In the genomic region with DNA sequence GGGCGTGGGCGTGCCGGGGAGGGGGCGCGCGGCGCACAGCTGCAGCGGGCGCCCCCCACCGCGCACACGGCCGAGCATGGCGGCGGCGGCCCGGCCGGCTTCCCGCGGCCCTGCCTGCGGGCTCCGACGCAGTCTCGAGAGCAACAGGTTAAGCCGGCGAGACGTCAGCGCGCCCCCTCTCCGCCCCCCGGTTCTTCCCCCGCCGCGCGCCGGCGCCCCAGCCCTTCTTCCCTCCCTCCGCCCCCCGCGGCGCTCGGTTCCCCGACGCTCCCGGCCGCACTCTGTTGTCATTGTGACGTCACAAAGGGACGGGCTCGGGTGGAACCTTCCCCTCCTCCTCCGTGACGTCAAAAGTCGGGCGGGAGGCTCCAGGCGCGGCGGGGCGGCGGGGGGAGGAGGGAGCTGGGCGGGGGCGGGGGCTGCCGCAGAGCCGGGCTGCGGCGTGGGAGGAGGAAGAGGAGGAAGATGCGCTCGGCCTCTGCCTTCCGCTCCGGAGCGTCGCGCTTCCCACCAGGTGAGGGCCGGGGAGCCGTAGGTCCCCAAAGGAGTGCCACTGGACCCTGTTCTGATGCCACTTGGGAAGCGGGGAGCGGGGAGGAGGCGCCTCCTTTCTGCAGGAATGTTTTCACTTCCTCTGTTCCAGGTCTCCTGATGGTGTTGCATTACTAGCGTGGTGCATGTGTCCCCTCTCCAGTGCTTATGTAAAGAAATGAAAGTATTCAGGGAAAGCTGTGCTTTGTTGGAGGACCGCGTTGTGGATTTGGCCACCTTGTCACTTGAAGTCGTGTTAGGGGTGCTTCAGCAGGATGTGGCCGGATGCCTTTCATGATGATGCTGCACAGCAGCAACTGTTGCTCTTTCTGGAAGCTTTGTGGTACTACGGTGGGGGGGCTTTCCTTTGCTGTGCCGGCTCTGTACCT, we compare ENCODE assay signal across 8 cellular contexts. TPM values are rescaled to one million over a fixed set of nuclear protein-coding genes. Genes with fewer than 3 reads are reported as not detected.
A peak's percentile ranks its signal among the peaks of the same experiment; 100 is the strongest.
DNase-seq lines count a peak whose midpoint lies in the region; ATAC-seq, FAIRE-seq and TF ChIP-seq lines count a peak whose summit lies in the region.

No MANE protein-coding gene starts in this region.

- peaks cover 70% of the 10 kb centered on the region for H3K79me2 ChIP-seq in keratinocyte (ENCODE audit: control insufficient read depth, insufficient read depth, low read length)

- H2AFZ ChIP-seq in keratinocyte (ENCODE audit: control insufficient read depth, low read length) = peak overlapping the region; percentile 55

- no peaks in the 10 kb centered on the region for H3K9me3 ChIP-seq in keratinocyte (ENCODE audit: control insufficient read depth, low read depth, low read length)

- peaks cover 0 to 1% of the 10 kb centered on the region in 2 experiments for H3K36me3 ChIP-seq in keratinocyte (ENCODE audit: control insufficient read depth in 2 of 2, extremely low read depth in 1 of 2, insufficient read depth in 2 of 2, low read length in 2 of 2)

- no peak for FAIRE-seq in keratinocyte (lab: Jason Lieb, UNC)

- H3K4me1 ChIP-seq in keratinocyte (ENCODE audit: control insufficient read depth, extremely low read depth, insufficient read depth, low read length) = peaks cover 29% of the 10 kb centered on the region

- H3K9me1 ChIP-seq in keratinocyte (ENCODE audit: control insufficient read depth, extremely low read depth, insufficient read depth, low read length) = no peaks in the 10 kb centered on the region

- H4K20me1 ChIP-seq in keratinocyte (ENCODE audit: control insufficient read depth, extremely low read depth, insufficient read depth, low read length) = peaks cover 4% of the 10 kb centered on the region

- H3K9ac ChIP-seq in keratinocyte (ENCODE audit: control insufficient read depth, extremely low read depth, insufficient read depth, low read length) = peak overlapping the region; percentile 85

- TF ChIP-seq CTCF in keratinocyte (optimal IDR thresholded peaks at IDR 0.05 in 1 of 3, IDR thresholded peaks at IDR 0.05 in 1 of 3, conservative IDR thresholded peaks at IDR 0.05 in 1 of 3; ENCODE audit: extremely low read depth in 1 of 3, insufficient read depth in 2 of 3, low read length in 3 of 3) = peak in 2 of 3 experiments; percentile 35

- peak; percentile 33 for ATAC-seq in HG03159 (IDR thresholded peaks at IDR 0.05; ENCODE audit: unreplicated experiment)
- peak; percentile 46 to 50 for ATAC-seq in activated CD4-positive, CD25-positive, alpha-beta regulatory T cell treated with anti-CD3 and anti-CD28 coated beads, Interleukin-2, amount 50 U/mL, for 24 hours

- H3K4me3 ChIP-seq in keratinocyte (ENCODE audit: control insufficient read depth in 2 of 3, extremely low read depth in 1 of 3, insufficient read depth in 2 of 3, low read depth in 1 of 3, low read length in 3 of 3) = peak overlapping the region; percentile 55 to 95 (median 89)

- DNase-seq in NCI-H345 (lab: John Stamatoyannopoulos, UW) (peak; percentile 78), NCI-H345 treated with DMSO at 0.1 percent for 48 hours (lab: John Stamatoyannopoulos, UW; ENCODE audit: unreplicated experiment) (no peak), NCI-H446 (lab: John Stamatoyannopoulos, UW) (peak; percentile 95), keratinocyte (ENCODE audit: low read depth, low spot score) (peak; percentile 69)
- peak; percentile 98 for DNase-seq in central memory CD4-positive, alpha-beta T cell
- DNase-seq in stimulated activated CD4-positive, alpha-beta T cell treated with anti-CD3 and anti-CD28 coated beads, Interleukin-12 subunit alpha, Interleukin-12 subunit beta, amount 100 ng/mL, for 24 hours (ENCODE audit: low read depth in 2 of 2) = peak; percentile 90 to 91

- dilution Hi-C loops in keratinocyte (cut with MboI; ENCODE audit: extremely low pct_ligation_motif_present, low sequenced_read_pairs) = no loop called here

- peak overlapping the region; percentile 93 for H3K4me2 ChIP-seq in keratinocyte (ENCODE audit: control insufficient read depth, extremely low read depth, insufficient read depth, low read depth, low read length)

- H3K27me3 ChIP-seq in keratinocyte (ENCODE audit: control insufficient read depth, extremely low read depth, insufficient read depth, low read length) = no peaks in the 10 kb centered on the region

- H3K27ac ChIP-seq in keratinocyte (ENCODE audit: control insufficient read depth, insufficient read depth, low read length) = peak overlapping the region; percentile 82

RNA-seq across cellular contexts. Expression of a gene that starts 2.8 kb away (rescaled TPM):
- polyA plus RNA-seq in keratinocyte = 10.2 to 18.9 TPM (median 11.0 TPM) in 3 replicates
- polyA plus RNA-seq in keratinocyte (2011; ENCODE audit: low read depth) = 6.7 TPM
- polyA plus RNA-seq in keratinocyte (2011; cell fraction: cytosol; rRNA removed) = 8.1 and 8.2 TPM in 2 replicates
- polyA plus RNA-seq in keratinocyte (2011; cell fraction: nucleus; rRNA removed) = 27.9 and 30.7 TPM in 2 replicates
- 8.8 and 18.5 TPM in 2 replicates for polyA plus RNA-seq in keratinocyte (2012; ENCODE audit: low replicate concordance)
- polyA minus RNA-seq in keratinocyte = 19.5 to 23.1 TPM (median 22.5 TPM) in 3 replicates
- polyA minus RNA-seq in keratinocyte (2011; cell fraction: cytosol; rRNA and poly(A)+ RNA removed) = 12.3 TPM
- 25.2 and 39.8 TPM in 2 replicates for polyA minus RNA-seq in keratinocyte (2011; cell fraction: nucleus; rRNA and poly(A)+ RNA removed)
